ENCODE assay signal across 1 cellular context in the genomic region with DNA sequence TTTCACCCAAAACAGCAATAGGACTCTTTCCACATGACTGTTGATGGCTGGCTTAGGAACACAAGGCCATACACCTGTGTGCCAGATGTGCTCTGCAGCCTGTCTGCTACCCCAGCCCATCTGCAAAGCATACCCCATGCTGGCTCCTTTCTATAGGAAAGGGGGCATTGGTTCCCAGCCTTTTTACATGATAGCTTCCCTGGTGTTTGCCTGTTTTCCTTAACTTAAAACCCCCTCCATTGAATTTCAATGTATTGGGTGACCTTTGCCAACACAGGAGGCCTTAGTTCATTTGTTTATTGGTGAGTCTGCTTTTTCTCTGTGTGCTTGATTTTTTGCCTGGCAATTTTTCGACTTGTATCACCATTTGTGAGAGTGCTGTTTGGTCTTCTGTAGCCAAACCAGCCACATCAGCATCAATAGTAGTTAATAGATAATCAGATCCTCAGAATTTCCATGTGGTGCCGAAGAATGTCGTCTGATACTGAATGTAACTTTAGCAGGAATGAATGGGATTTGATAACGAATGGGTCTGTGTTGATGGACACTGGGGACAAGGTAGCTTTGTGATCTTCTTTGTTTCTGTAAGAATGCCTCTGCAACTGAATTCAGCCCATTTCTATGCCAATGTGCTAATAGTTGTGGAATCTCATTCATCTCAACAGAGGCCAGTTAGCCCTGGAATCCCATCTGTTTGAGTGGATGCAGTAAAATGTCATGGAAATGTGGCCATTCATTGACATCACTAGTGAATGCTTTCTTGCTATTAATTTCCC.
TF ChIP-seq lines count a peak whose summit lies in the region.

No MANE protein-coding gene starts in this region.

TF ChIP-seq in A549, 52 proteins besides CTCF, POLR2A, EP300 and RAD21 (continued from another document):
- TF ChIP-seq FOSL2 (IDR thresholded peaks at IDR 0.05) (no peak), FOSL2 (CRISPR knock-in tag; IDR thresholded peaks at IDR 0.05) (no peak), MAFK (IDR thresholded peaks at IDR 0.05; ENCODE audit: partially characterized antibody) (no peak), HEYL (CRISPR knock-in tag; IDR thresholded peaks at IDR 0.05) (no peak), SMC3 (IDR thresholded peaks at IDR 0.05) (no peak)
- TF ChIP-seq, protein P1, sequence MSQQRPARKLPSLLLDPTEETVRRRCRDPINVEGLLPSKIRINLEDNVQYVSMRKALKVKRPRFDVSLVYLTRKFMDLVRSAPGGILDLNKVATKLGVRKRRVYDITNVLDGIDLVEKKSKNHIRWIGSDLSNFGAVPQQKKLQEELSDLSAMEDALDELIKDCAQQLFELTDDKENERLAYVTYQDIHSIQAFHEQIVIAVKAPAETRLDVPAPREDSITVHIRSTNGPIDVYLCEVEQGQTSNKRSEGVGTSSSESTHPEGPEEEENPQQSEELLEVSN (IDR thresholded peaks at IDR 0.05; ENCODE audit: borderline replicate concordance, low read depth) = no peak
- TF ChIP-seq, protein P2, sequence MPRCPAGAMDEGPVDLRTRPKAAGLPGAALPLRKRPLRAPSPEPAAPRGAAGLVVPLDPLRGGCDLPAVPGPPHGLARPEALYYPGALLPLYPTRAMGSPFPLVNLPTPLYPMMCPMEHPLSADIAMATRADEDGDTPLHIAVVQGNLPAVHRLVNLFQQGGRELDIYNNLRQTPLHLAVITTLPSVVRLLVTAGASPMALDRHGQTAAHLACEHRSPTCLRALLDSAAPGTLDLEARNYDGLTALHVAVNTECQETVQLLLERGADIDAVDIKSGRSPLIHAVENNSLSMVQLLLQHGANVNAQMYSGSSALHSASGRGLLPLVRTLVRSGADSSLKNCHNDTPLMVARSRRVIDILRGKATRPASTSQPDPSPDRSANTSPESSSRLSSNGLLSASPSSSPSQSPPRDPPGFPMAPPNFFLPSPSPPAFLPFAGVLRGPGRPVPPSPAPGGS (IDR thresholded peaks at IDR 0.05) = no peak
